Comparison of ENCODE assay signal across 12 cellular contexts in genomic region chr11:72201445-72201844, GRCh38. TPM values are rescaled to one million over a fixed set of nuclear protein-coding genes. Genes with fewer than 3 reads are reported as not detected.
"Had no signal": no experiment of that assay in that cellular context is flagged by ENCODE, and none has a peak within 500 bp of the region (broad histone marks: within the 10 kb centered on the region; RNA-seq: fewer than 3 reads in every experiment).

No MANE protein-coding gene starts in this region.

RNA-seq across cellular contexts. Expression of gene FOLR1, which starts 9.5 kb away (rescaled TPM):
- total RNA-seq: activated B cell treated with CpG ODN at 0.5 μM for 24 hours; activated CD4-positive, alpha-beta memory T cell treated with anti-CD3 and anti-CD28 coated beads for 36 hours; activated CD4-positive, alpha-beta T cell treated with anti-CD3 and anti-CD28 coated beads, Interleukin-2, amount 10 ng/mL, durations not matched to agents 24 days and 14 days; activated CD8-positive, alpha-beta memory T cell treated with anti-CD3 and anti-CD28 coated beads for 36 hours; activated CD8-positive, alpha-beta T cell treated with anti-CD3 and anti-CD28 coated beads for 36 hours; activated naive CD8-positive, alpha-beta T cell treated with anti-CD3 and anti-CD28 coated beads, Interleukin-2, amount 10 ng/mL, durations not matched to agents 7 days and 5 days; activated T-helper 2 cell treated with anti-CD3 and anti-CD28 coated beads, Interferon-gamma antibody, Interleukin-2, Interleukin-4, amounts not matched to agents 10 μg/mL and 5 μg/mL and 100 μg/mL, durations not matched to agents 14 hours and 24 hours and 36 hours; ascending aorta had no signal

RNA-seq across cellular contexts. Expression of gene FOLR2, which starts 15.1 kb away (rescaled TPM):
- total RNA-seq: activated CD4-positive, alpha-beta memory T cell treated with anti-CD3 and anti-CD28 coated beads for 36 hours; activated CD4-positive, alpha-beta T cell treated with anti-CD3 and anti-CD28 coated beads, Interleukin-2, amount 10 ng/mL, durations not matched to agents 24 days and 14 days; activated CD8-positive, alpha-beta memory T cell treated with anti-CD3 and anti-CD28 coated beads for 36 hours; activated CD8-positive, alpha-beta T cell treated with anti-CD3 and anti-CD28 coated beads for 36 hours; activated T-helper 2 cell treated with anti-CD3 and anti-CD28 coated beads, Interferon-gamma antibody, Interleukin-2, Interleukin-4, amounts not matched to agents 10 μg/mL and 5 μg/mL and 100 μg/mL, durations not matched to agents 14 hours and 24 hours and 36 hours; cardiac muscle cell; chondrocyte had no signal
- polyA plus RNA-seq: cardiac muscle cell had no signal

RNA-seq across cellular contexts. Expression of gene PHOX2A, which starts 42.5 kb away (rescaled TPM):
- total RNA-seq: activated B cell treated with CpG ODN at 0.5 μM for 24 hours; activated CD4-positive, alpha-beta memory T cell treated with anti-CD3 and anti-CD28 coated beads for 36 hours; activated CD4-positive, alpha-beta T cell treated with anti-CD3 and anti-CD28 coated beads, Interleukin-2, amount 10 ng/mL, durations not matched to agents 24 days and 14 days; activated CD8-positive, alpha-beta memory T cell treated with anti-CD3 and anti-CD28 coated beads for 36 hours; activated CD8-positive, alpha-beta T cell treated with anti-CD3 and anti-CD28 coated beads for 36 hours; activated naive CD8-positive, alpha-beta T cell treated with anti-CD3 and anti-CD28 coated beads, Interleukin-2, amount 10 ng/mL, durations not matched to agents 7 days and 5 days; activated T-helper 2 cell treated with anti-CD3 and anti-CD28 coated beads, Interferon-gamma antibody, Interleukin-2, Interleukin-4, amounts not matched to agents 10 μg/mL and 5 μg/mL and 100 μg/mL, durations not matched to agents 14 hours and 24 hours and 36 hours; ascending aorta; body of pancreas; breast epithelium; chondrocyte had no signal
- polyA plus RNA-seq: cardiac muscle cell had no signal
